Comparison of ENCODE assay signal across 8 cellular contexts in the genomic region with DNA sequence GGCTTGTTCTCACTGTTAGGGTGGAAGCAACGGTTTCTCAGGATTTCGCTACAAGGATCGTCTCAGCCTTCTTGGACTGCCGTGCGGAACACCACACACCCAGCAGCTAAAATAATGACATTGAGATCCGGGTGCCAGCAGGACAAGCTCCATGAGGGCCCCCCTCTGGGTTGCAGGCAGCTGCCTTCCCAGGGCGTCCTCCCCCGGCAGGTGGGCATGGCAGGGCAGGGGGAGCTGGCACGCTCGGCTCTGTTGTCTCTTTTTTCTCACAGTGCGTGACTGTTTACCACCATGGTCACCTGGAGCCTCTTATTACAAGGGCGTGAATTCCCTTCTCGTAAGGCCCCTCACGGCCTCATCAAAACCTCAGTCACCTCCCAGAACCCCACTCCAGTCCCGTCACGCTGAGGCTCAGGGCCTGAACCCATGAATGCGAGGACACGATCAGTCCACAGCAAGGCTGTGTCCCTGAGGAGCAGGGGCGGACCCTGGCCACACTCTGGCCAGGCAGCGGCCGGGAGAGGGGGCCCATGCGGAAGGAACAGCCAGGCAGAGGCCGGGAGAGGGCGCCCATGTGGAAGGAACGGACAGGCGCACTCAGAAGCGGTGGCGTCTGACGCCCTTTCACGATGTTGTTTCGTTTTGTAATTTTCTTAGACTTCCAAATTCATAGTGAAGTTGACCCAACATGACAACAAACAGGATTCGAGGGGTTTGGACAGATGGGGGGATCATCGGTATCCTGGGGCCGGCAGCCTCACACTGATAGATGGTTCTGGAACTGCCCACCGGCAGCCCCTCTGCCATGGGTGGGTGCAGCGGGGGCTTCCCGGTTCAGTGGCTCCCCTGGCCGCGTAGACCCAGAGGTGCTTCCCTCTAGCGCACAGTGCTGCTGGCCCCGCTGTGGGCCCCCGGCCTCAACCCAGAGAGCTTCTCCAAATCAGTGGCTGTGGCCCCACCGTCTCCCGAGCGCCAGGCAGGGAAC. TPM values are rescaled to one million over a fixed set of nuclear protein-coding genes. Genes with fewer than 3 reads are reported as not detected.
DNase-seq lines count a peak whose midpoint lies in the region; ATAC-seq and TF ChIP-seq lines count a peak whose summit lies in the region.

No MANE protein-coding gene starts in this region.

- no peak overlapping the region for H3K27ac ChIP-seq in mucosa of rectum (ENCODE audit: low read depth in 2 of 2, low read length in 2 of 2)

- peak; percentile 70 for TF ChIP-seq CTCF in type B pancreatic cell (conservative IDR thresholded peaks at IDR 0.05)

- H3K27ac Mint-ChIP-seq in type B pancreatic cell, result no peak overlapping the region

- peak in 4 of 6 experiments; percentile 26 to 55 (median 42) for DNase-seq in stimulated activated naive CD4-positive, alpha-beta T cell (lab: John Stamatoyannopoulos, UW)
- DNase-seq in stimulated activated naive CD4-positive, alpha-beta T cell treated with Interleukin-2 at 50 U/mL for 16 hours (lab: John Stamatoyannopoulos, UW), result no peak
- DNase-seq in NCI-H2029 (lab: John Stamatoyannopoulos, UW), result peak; percentile 59
- DNase-seq in activated CD4-positive, alpha-beta T cell treated with anti-CD3 and anti-CD28 coated beads for 48 hours, result peak; percentile 40
- DNase-seq in erythroblast (lab: John Stamatoyannopoulos, UW), result peak; percentile 54 to 57
- DNase-seq in type B pancreatic cell (ENCODE audit: extremely low spot score, unreplicated experiment), result no peak

- H3K27me3 ChIP-seq in mucosa of rectum (ENCODE audit: control insufficient read depth in 2 of 2, insufficient read depth in 2 of 2, low read length in 2 of 2), result peaks cover 12 to 30% of the 10 kb centered on the region in 2 donors

- no peaks in the 10 kb centered on the region for H3K9me3 ChIP-seq in mucosa of rectum (ENCODE audit: control insufficient read depth in 2 of 2, low read length in 2 of 2)

- no peak for ATAC-seq in HG03457 (IDR thresholded peaks at IDR 0.05; ENCODE audit: unreplicated experiment)

- no peaks in the 10 kb centered on the region for H3K9me3 Mint-ChIP-seq in type B pancreatic cell

- H3K4me3 ChIP-seq in mucosa of rectum (ENCODE audit: low read length in 2 of 2), result peak overlapping the region; percentile 37 to 64

- H3K4me1 ChIP-seq in mucosa of rectum (ENCODE audit: control insufficient read depth in 2 of 2, insufficient read depth in 2 of 2, low read length in 2 of 2), result peaks cover 23 to 28% of the 10 kb centered on the region in 2 donors

- peak overlapping the region; percentile 76 for H3K4me3 Mint-ChIP-seq in type B pancreatic cell

- H3K9ac ChIP-seq in mucosa of rectum (ENCODE audit: low read depth in 1 of 2, low read length in 2 of 2), result peak overlapping the region; percentile 6 to 53

- H3K36me3 Mint-ChIP-seq in type B pancreatic cell, result no peaks in the 10 kb centered on the region

- H3K4me1 Mint-ChIP-seq in type B pancreatic cell (ENCODE audit: unreplicated experiment), result peaks cover 24% of the 10 kb centered on the region

- H3K27me3 Mint-ChIP-seq in type B pancreatic cell, result peaks cover 45% of the 10 kb centered on the region

- TF ChIP-seq POLR2A in erythroblast (IDR thresholded peaks at IDR 0.05; ENCODE audit: low read length), result no peak

- H3K36me3 ChIP-seq in mucosa of rectum (ENCODE audit: control insufficient read depth in 2 of 2, insufficient read depth in 2 of 2, low read length in 2 of 2), result no peaks in the 10 kb centered on the region

RNA-seq across cellular contexts. Expression of a gene that starts 10.0 kb away (rescaled TPM):
- not detected in 2 replicates for total RNA-seq in type B pancreatic cell (ENCODE audit: low replicate concordance)

RNA-seq across cellular contexts. Expression of a gene that starts 18.2 kb away (rescaled TPM):
- 2.8 and 5.4 TPM in 2 replicates for total RNA-seq in type B pancreatic cell (ENCODE audit: low replicate concordance)

Comparison
In these comparisons a context has a peak if more than half of its experiments do, and no peak if none do; other contexts are left out.
1. DNase-seq: peak in stimulated activated naive CD4-positive, alpha-beta T cell (4 of 6), NCI-H2029 (single experiment), activated CD4-positive, alpha-beta T cell treated with anti-CD3 and anti-CD28 coated beads for 48 hours (single experiment) and erythroblast (2 of 2); none in stimulated activated naive CD4-positive, alpha-beta T cell treated with Interleukin-2 at 50 U/mL for 16 hours (single experiment) and type B pancreatic cell (single experiment).